ENCODE assay signal across 8 cellular contexts in the genomic region with DNA sequence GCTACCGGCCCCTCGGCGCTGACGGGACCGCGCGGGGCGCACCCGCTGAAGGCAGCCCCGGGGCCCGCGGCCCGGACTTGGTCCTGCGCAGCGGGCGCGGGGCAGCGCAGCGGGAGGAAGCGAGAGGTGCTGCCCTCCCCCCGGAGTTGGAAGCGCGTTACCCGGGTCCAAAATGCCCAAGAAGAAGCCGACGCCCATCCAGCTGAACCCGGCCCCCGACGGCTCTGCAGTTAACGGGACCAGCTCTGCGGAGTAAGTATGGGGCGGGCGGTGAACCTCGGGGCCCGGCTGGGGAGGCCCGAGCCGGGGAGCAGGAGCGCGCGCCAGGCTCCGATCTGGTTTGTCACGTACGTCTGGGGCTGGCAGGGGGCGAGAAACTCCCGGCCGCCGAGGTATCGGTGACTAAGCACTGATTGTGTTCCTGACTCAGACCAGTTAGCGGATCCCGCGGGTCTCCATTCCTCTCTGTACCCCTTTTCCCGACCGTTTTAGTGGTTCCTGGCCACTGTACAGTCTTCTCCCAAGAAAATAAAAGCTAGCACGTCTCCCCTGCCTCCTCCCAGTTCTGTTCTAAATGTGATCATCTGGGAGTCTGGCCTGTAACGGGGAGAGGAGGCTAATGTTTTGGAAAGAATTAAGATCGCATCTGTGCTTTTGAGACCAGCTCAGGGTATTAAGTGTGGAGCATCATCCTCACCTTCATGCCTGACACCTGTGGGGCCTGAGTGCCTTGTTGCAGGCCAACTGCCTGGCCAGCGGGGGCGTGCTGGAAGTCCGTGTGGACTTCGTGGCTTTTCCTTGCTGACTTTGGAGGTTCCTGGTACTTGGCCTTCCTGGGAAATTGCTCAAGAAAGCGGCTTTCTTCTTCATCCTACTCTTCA. TPM values are rescaled to one million over a fixed set of nuclear protein-coding genes. Genes with fewer than 3 reads are reported as not detected.
A peak's percentile ranks its signal among the peaks of the same experiment; 100 is the strongest.
DNase-seq lines count a peak whose midpoint lies in the region; ATAC-seq and TF ChIP-seq lines count a peak whose summit lies in the region.

No MANE protein-coding gene starts in this region.

- H3K9me3 Mint-ChIP-seq in CD4-positive, alpha-beta memory T cell: no peaks in the 10 kb centered on the region

- H3K4me1 ChIP-seq in CD4-positive, alpha-beta memory T cell (ENCODE audit: insufficient read depth, low read length): peaks cover 48% of the 10 kb centered on the region

- H3K36me3 ChIP-seq in CD4-positive, alpha-beta memory T cell (ENCODE audit: insufficient read depth, low read length): no peaks in the 10 kb centered on the region

- H3K27ac Mint-ChIP-seq in CD4-positive, alpha-beta memory T cell: peak overlapping the region; percentile 78 to 95 (median 92)

- TF ChIP-seq CTCF in GM20000 (IDR thresholded peaks at IDR 0.05; ENCODE audit: extremely low read depth, missing control alignments): peak; percentile 47
- TF ChIP-seq CTCF in WI38 (IDR thresholded peaks at IDR 0.05; ENCODE audit: low read depth, low read length): peak; percentile 32; the same call in 1 of the 2 replicates

- intact Hi-C loops in CD4-positive, alpha-beta memory T cell (cut with micrococcal nuclease): loop anchor here (5.0 kb wide), 2 partner anchors 40 to 95 kb away; a partner anchor contains a TSS

- no peaks in the 10 kb centered on the region for H3K27me3 ChIP-seq in CD4-positive, alpha-beta memory T cell (ENCODE audit: insufficient read depth, low read length)

- peak overlapping the region; percentile 71 to 96 for H3K4me3 ChIP-seq in CD4-positive, alpha-beta memory T cell (ENCODE audit: low read length in 2 of 2)
- H3K4me3 ChIP-seq in Jurkat, Clone E6-1 (ENCODE audit: low read length): peak overlapping the region; percentile 82
- peak overlapping the region; percentile 90 for H3K4me3 ChIP-seq in WI38 (ENCODE audit: low read depth, low read length)

- POLR2A ChIA-PET in CD4-positive, alpha-beta memory T cell (lab: Charles Lee; ENCODE audit: partially characterized antibody): interaction anchor here (0.9 to 9.0 kb wide), 18 partner anchors 9 to 117 kb away, joined by 3 to 119 read pairs (median 9); a partner anchor contains a TSS

- CTCF ChIA-PET in CD4-positive, alpha-beta memory T cell (lab: Charles Lee; ENCODE audit: partially characterized antibody): interaction anchor here (0.5 to 6.6 kb wide), 15 partner anchors 8 to 120 kb away, joined by 3 to 119 read pairs (median 4); a partner anchor contains a TSS

- no peak for ATAC-seq in HG03378 (IDR thresholded peaks at IDR 0.05; ENCODE audit: unreplicated experiment)

- H3K4me1 Mint-ChIP-seq in CD4-positive, alpha-beta memory T cell: peaks cover 44 to 67% (median 57%) of the 10 kb centered on the region in 4 donors

- H3K4me3 Mint-ChIP-seq in CD4-positive, alpha-beta memory T cell: peak overlapping the region; percentile 90 to 98 (median 95)

- H3K36me3 Mint-ChIP-seq in CD4-positive, alpha-beta memory T cell: peaks cover 7 to 10% of the 10 kb centered on the region in 2 donors

- peak in 3 of 5 donors; percentile 49 to 83 (median 54) for DNase-seq in CD4-positive, alpha-beta memory T cell
- DNase-seq in GM20000 (ENCODE audit: low spot score) (peak; percentile 57), T47D (ENCODE audit: low read depth in 1 of 2, low spot score in 1 of 2) (peak; percentile 56 to 74), iris pigment epithelial cell (ENCODE audit: low read depth) (peak; percentile 85)
- DNase-seq in Jurkat, Clone E6-1 (ENCODE audit: low read depth, low spot score): no peak
- DNase-seq in stimulated activated CD4-positive, alpha-beta T cell treated with anti-CD3 and anti-CD28 coated beads, Interleukin-12 subunit alpha, Interleukin-12 subunit beta, amount 100 ng/mL, for 4 hours: peak; percentile 79

- in situ Hi-C loops in T47D (cut with HindIII; ENCODE audit: low pct_unique_long_range_greater_than_20kb, low sequenced_read_pairs): no loop called here

- H3K9me3 ChIP-seq in CD4-positive, alpha-beta memory T cell (ENCODE audit: control insufficient read depth in 1 of 2, low read length in 2 of 2): no peaks in the 10 kb centered on the region

- H3K27me3 Mint-ChIP-seq in CD4-positive, alpha-beta memory T cell: no peaks in the 10 kb centered on the region

- peak overlapping the region; percentile 83 for H3K27ac ChIP-seq in CD4-positive, alpha-beta memory T cell (ENCODE audit: low read depth, low read length)

RNA-seq across cellular contexts. Expression of a gene that starts 0.7 kb away (rescaled TPM):
- total RNA-seq in CD4-positive, alpha-beta memory T cell: 10 to 100 TPM; 54.0 to 54.9 TPM
- 10 to 100 TPM; 44.9 to 71.2 TPM for polyA plus RNA-seq in CD4-positive, alpha-beta memory T cell
- 64.1 TPM for polyA plus RNA-seq in Jurkat, Clone E6-1 (2012; ENCODE audit: insufficient read depth, insufficient read length)

RNA-seq across cellular contexts. Expression of a gene that starts 30.9 kb away (rescaled TPM):
- total RNA-seq in CD4-positive, alpha-beta memory T cell: 1 to 10 TPM; 5.9 to 9.0 TPM
- polyA plus RNA-seq in CD4-positive, alpha-beta memory T cell: 1 to 10 TPM; 5.0 to 6.9 TPM
- 48.3 TPM for polyA plus RNA-seq in Jurkat, Clone E6-1 (2012; ENCODE audit: insufficient read depth, insufficient read length)
